Comparison of ENCODE assay signal across 37 cellular contexts in the genomic region with DNA sequence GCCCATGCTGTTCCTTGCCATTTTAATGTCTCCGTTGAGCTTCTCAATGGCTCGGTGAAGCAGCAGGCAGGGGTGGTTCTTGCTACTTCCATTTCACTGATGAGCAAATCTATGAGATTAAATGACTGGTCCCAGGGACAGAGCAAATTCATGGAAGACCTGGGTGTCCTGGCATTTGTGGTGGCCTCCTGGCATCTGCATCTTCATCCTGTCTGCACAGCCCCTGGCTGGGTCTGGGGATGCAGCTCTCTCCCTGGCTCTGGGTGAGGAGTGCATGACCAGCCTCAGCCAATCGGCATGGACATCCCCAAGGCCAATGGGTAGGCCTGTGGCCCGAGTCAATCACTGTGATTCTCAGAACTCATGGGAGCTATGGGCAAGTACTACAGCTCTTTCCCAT.
DNase-seq lines count a peak whose midpoint lies in the region; ATAC-seq, FAIRE-seq and TF ChIP-seq lines count a peak whose summit lies in the region.
"Had no signal": no experiment of that assay in that cellular context is flagged by ENCODE, and none has a peak within 500 bp of the region (broad histone marks: within the 10 kb centered on the region; RNA-seq: fewer than 3 reads in every experiment).

No MANE protein-coding gene starts in this region.

- H2BK120ac ChIP-seq in H1 (replicated peaks; ENCODE audit: low read depth, low read length): no peak overlapping the region

- H3K79me1 ChIP-seq in H1 (ENCODE audit: low read depth, low read length): no peaks in the 10 kb centered on the region

- FAIRE-seq in H1 (lab: Jason Lieb, UNC): no peak
- FAIRE-seq: A204.1, A549, D721Med had no signal

- no peak overlapping the region for H3K18ac ChIP-seq in H1 (ENCODE audit: extremely low read depth, low read length)

- no peak overlapping the region for H2BK5ac ChIP-seq in H1 (ENCODE audit: low read depth, low read length)

- H3K9ac ChIP-seq in H1 (replicated peaks in 1 of 4; ENCODE audit: extremely low read depth in 1 of 4, low read depth in 3 of 4, low read length in 3 of 4): no peak overlapping the region
- H3K9ac ChIP-seq: BLaER1; BLaER1 treated with 17β-estradiol and CSF1 and Interleukin-3, amounts not matched to agents 10 nM and 100 nM had no signal

- intact Hi-C loops in activated CD8-positive, alpha-beta T cell treated with anti-CD3 and anti-CD28 coated beads for 36 hours (cut with micrococcal nuclease): no loop called here
- intact Hi-C loops in esophagus muscularis mucosa (cut with DNase I): loop anchor here (10.0 kb wide), 1 partner anchor 280 kb away; no protein-coding TSS in a partner anchor

- H3K4me1 Mint-ChIP-seq in activated CD8-positive, alpha-beta T cell treated with anti-CD3 and anti-CD28 coated beads, Interleukin-2, amount 10 ng/mL, durations not matched to agents 7 days and 5 days (ENCODE audit: low read depth): peaks cover 3% of the 10 kb centered on the region
- H3K4me1 Mint-ChIP-seq in activated CD8-positive, alpha-beta T cell treated with anti-CD3 and anti-CD28 coated beads for 36 hours (ENCODE audit: low read depth): peaks cover 4% of the 10 kb centered on the region
- H3K4me1 Mint-ChIP-seq in osteocyte (ENCODE audit: unreplicated experiment): peaks cover 19% of the 10 kb centered on the region
- H3K4me1 Mint-ChIP-seq: B cell; CD14-positive monocyte; CD4-positive, CD25-positive, alpha-beta regulatory T cell; CD8-positive, alpha-beta memory T cell had no signal

- H3K27ac ChIP-seq in H1 (ENCODE audit: low read depth, low read length): no peak overlapping the region
- H3K27ac ChIP-seq in esophagus muscularis mucosa (replicated peaks in 1 of 4): no peak overlapping the region
- H3K27ac ChIP-seq: 22Rv1; A549; BLaER1; BLaER1 treated with 17β-estradiol and CSF1 and Interleukin-3, amounts not matched to agents 10 nM and 100 nM; C4-2B had no signal

- H2BK20ac ChIP-seq in H1 (ENCODE audit: low read length): no peak overlapping the region

- TF ChIP-seq EP300 in H1 (IDR thresholded peaks at IDR 0.05; ENCODE audit: borderline replicate concordance in 1 of 2, low read depth in 2 of 2, low read length in 2 of 2): no peak
- no peak for TF ChIP-seq EP300 in esophagus muscularis mucosa (IDR thresholded peaks at IDR 0.05)

- no peaks in the 10 kb centered on the region for H3K36me3 Mint-ChIP-seq in activated CD8-positive, alpha-beta T cell treated with anti-CD3 and anti-CD28 coated beads, Interleukin-2, amount 10 ng/mL, durations not matched to agents 7 days and 5 days (ENCODE audit: low read depth)
- H3K36me3 Mint-ChIP-seq in activated CD8-positive, alpha-beta T cell treated with anti-CD3 and anti-CD28 coated beads for 36 hours (ENCODE audit: low read depth): no peaks in the 10 kb centered on the region
- no peaks in the 10 kb centered on the region for H3K36me3 Mint-ChIP-seq in osteocyte (ENCODE audit: unreplicated experiment)
- H3K36me3 Mint-ChIP-seq: CD14-positive monocyte; CD4-positive, alpha-beta memory T cell; CD4-positive, CD25-positive, alpha-beta regulatory T cell; CD8-positive, alpha-beta memory T cell; CD8-positive, alpha-beta T cell had no signal

- H3K4me1 ChIP-seq in H1 (replicated peaks in 1 of 4; ENCODE audit: control insufficient read depth in 3 of 4, insufficient read depth in 4 of 4, low read length in 3 of 4) (no peaks in the 10 kb centered on the region), esophagus muscularis mucosa (peaks cover 19 to 31% (median 28%) of the 10 kb centered on the region in 4 donors)
- H3K4me1 ChIP-seq: BE2C, BLaER1 had no signal

- no peak for TF ChIP-seq RAD21 in H1 (IDR thresholded peaks at IDR 0.05 in 1 of 2, conservative IDR thresholded peaks at IDR 0.05 in 1 of 2; ENCODE audit: low read depth in 2 of 2, low read length in 2 of 2)

- H3K79me2 ChIP-seq in H1 (ENCODE audit: control insufficient read depth in 1 of 2, insufficient read depth in 2 of 2, low read length in 2 of 2): no peaks in the 10 kb centered on the region

- H4K20me1 ChIP-seq in H1 (replicated peaks in 1 of 2; ENCODE audit: control insufficient read depth in 1 of 2, insufficient read depth in 2 of 2, low read length in 2 of 2): no peaks in the 10 kb centered on the region
- H4K20me1 ChIP-seq: BLaER1; BLaER1 treated with 17β-estradiol and CSF1 and Interleukin-3, amounts not matched to agents 10 nM and 100 nM had no signal

- H3K36me3 ChIP-seq in H1 (ENCODE audit: control insufficient read depth in 2 of 4, insufficient read depth in 4 of 4, low read length in 3 of 4) (no peaks in the 10 kb centered on the region), esophagus muscularis mucosa (no peaks in the 10 kb centered on the region)
- H3K36me3 ChIP-seq: BE2C; BLaER1; BLaER1 treated with 17β-estradiol and CSF1 and Interleukin-3, amounts not matched to agents 10 nM and 100 nM had no signal

- H3K4me3 ChIP-seq in H1 (ENCODE audit: extremely low read depth in 1 of 4, insufficient read depth in 2 of 4, low read depth in 3 of 4, low read length in 4 of 4) (no peak overlapping the region), esophagus muscularis mucosa (no peak overlapping the region)
- H3K4me3 ChIP-seq: A549; BLaER1; BLaER1 treated with 17β-estradiol and CSF1 and Interleukin-3, amounts not matched to agents 10 nM and 100 nM had no signal

- H3K27ac Mint-ChIP-seq in activated CD8-positive, alpha-beta T cell treated with anti-CD3 and anti-CD28 coated beads, Interleukin-2, amount 10 ng/mL, durations not matched to agents 7 days and 5 days: no peak overlapping the region
- H3K27ac Mint-ChIP-seq in activated CD8-positive, alpha-beta T cell treated with anti-CD3 and anti-CD28 coated beads for 36 hours: no peak overlapping the region
- H3K27ac Mint-ChIP-seq in osteocyte (ENCODE audit: unreplicated experiment): no peak overlapping the region
- H3K27ac Mint-ChIP-seq: B cell; CD4-positive, alpha-beta memory T cell; CD4-positive, alpha-beta T cell; CD4-positive, CD25-positive, alpha-beta regulatory T cell; CD8-positive, alpha-beta memory T cell; CD8-positive, alpha-beta T cell had no signal

- TF ChIP-seq POLR2A in H1 (IDR thresholded peaks at IDR 0.05; ENCODE audit: control extremely low read depth in 1 of 2, low read depth in 2 of 2, low read length in 2 of 2) (no peak), esophagus muscularis mucosa (IDR thresholded peaks at IDR 0.05; ENCODE audit: low read depth) (no peak)

- H3K9me3 ChIP-seq in H1 (ENCODE audit: insufficient read depth in 2 of 2, low read depth in 1 of 2, low read length in 1 of 2) (no peaks in the 10 kb centered on the region; a peak in 1 of 4 replicates), esophagus muscularis mucosa (no peaks in the 10 kb centered on the region)
- H3K9me3 ChIP-seq: A549; BE2C; BLaER1; BLaER1 treated with 17β-estradiol and CSF1 and Interleukin-3, amounts not matched to agents 10 nM and 100 nM; Caco-2 had no signal

- H3K14ac ChIP-seq in H1 (ENCODE audit: insufficient read length): no peak overlapping the region

- H3K4me2 ChIP-seq in H1 (ENCODE audit: insufficient read depth in 1 of 2, low read depth in 2 of 2, low read length in 2 of 2): no peak overlapping the region
- H3K4me2 ChIP-seq: A549, BLaER1 had no signal

- no peak overlapping the region for H2AFZ ChIP-seq in H1 (ENCODE audit: low read length)

- H3K56ac ChIP-seq in H1 (replicated peaks; ENCODE audit: insufficient read length, low read depth, low read length): no peak overlapping the region

- H2BK12ac ChIP-seq in H1 (ENCODE audit: low read depth, low read length): no peak overlapping the region

- H3K27me3 ChIP-seq in H1 (replicated peaks in 1 of 4; ENCODE audit: control insufficient read depth in 3 of 4, extremely low read depth in 1 of 4, insufficient read depth in 3 of 4, low read length in 3 of 4) (no peaks in the 10 kb centered on the region), esophagus muscularis mucosa (no peaks in the 10 kb centered on the region)
- H3K27me3 ChIP-seq: BLaER1; BLaER1 treated with 17β-estradiol and CSF1 and Interleukin-3, amounts not matched to agents 10 nM and 100 nM had no signal

- DNase-seq in activated CD8-positive, alpha-beta T cell treated with anti-CD3 and anti-CD28 coated beads, Interleukin-2, amount 10 ng/mL, durations not matched to agents 7 days and 5 days: peak; percentile 4
- DNase-seq in activated CD8-positive, alpha-beta T cell treated with anti-CD3 and anti-CD28 coated beads for 36 hours: no peak
- no peak for DNase-seq in H1 (ENCODE audit: low read depth in 1 of 2, low spot score in 2 of 2)
- DNase-seq in esophagus muscularis mucosa (ENCODE audit: extremely low spot score): peak; percentile 66
- peak; percentile 67 for DNase-seq in osteocyte (ENCODE audit: extremely low spot score, unreplicated experiment)
- no peak for DNase-seq in activated CD4-positive, alpha-beta T cell treated with anti-CD3 and anti-CD28 coated beads, Interleukin-2, amount 50 U/mL, for 1 hour
- DNase-seq in superior temporal gyrus (ENCODE audit: extremely low spot score): no peak
- no peak for DNase-seq in stimulated activated CD4-positive, alpha-beta T cell treated with anti-CD3 and anti-CD28 coated beads, Interleukin-4, amount 100 ng/mL, for 24 hours
- DNase-seq: 8988T; ACHN; AML-193; BE2C; C1 segment of cervical spinal cord; Caco-2; Calu3; CD4-positive, alpha-beta memory T cell; CD4-positive, alpha-beta T cell; CD4-positive, CD25-positive, alpha-beta regulatory T cell; CD8-positive, alpha-beta memory T cell; CD8-positive, alpha-beta T cell; COR-L47; DMS 273 treated with DMSO at 0.1 percent for 48 hours; DMS153; DMS53; DMS79; DMS79 treated with DMSO at 0.1 percent for 48 hours; DND-41; EL had no signal

- no peaks in the 10 kb centered on the region for H3K9me3 Mint-ChIP-seq in activated CD8-positive, alpha-beta T cell treated with anti-CD3 and anti-CD28 coated beads, Interleukin-2, amount 10 ng/mL, durations not matched to agents 7 days and 5 days (ENCODE audit: insufficient read depth)
- no peaks in the 10 kb centered on the region for H3K9me3 Mint-ChIP-seq in activated CD8-positive, alpha-beta T cell treated with anti-CD3 and anti-CD28 coated beads for 36 hours
- H3K9me3 Mint-ChIP-seq in osteocyte (ENCODE audit: unreplicated experiment): no peaks in the 10 kb centered on the region
- H3K9me3 Mint-ChIP-seq: CD14-positive monocyte; CD4-positive, alpha-beta memory T cell; CD4-positive, alpha-beta T cell; CD8-positive, alpha-beta memory T cell; CD8-positive, alpha-beta T cell had no signal

- H4K5ac ChIP-seq in H1 (ENCODE audit: insufficient read length, low read depth, low read length): no peak overlapping the region

- ATAC-seq in activated CD8-positive, alpha-beta T cell treated with anti-CD3 and anti-CD28 coated beads, Interleukin-2, amount 10 ng/mL, durations not matched to agents 7 days and 5 days: no peak
- no peak for ATAC-seq in activated CD8-positive, alpha-beta T cell treated with anti-CD3 and anti-CD28 coated beads for 36 hours
- ATAC-seq: A549; CD8-positive, alpha-beta T cell had no signal

- POLR2A ChIA-PET in activated CD8-positive, alpha-beta T cell treated with anti-CD3 and anti-CD28 coated beads, Interleukin-2, amount 10 ng/mL, durations not matched to agents 7 days and 5 days (lab: Charles Lee): no interaction called here
- POLR2A ChIA-PET in activated CD8-positive, alpha-beta T cell treated with anti-CD3 and anti-CD28 coated beads for 36 hours (lab: Charles Lee): no interaction called here
- POLR2A ChIA-PET in H1 (lab: Charles Lee; ENCODE audit: partially characterized antibody): interaction anchor here (1.0 kb wide), 1 partner anchor 11 kb away, joined by 3 read pairs; no protein-coding TSS in a partner anchor

- H4K91ac ChIP-seq in H1 (replicated peaks; ENCODE audit: insufficient read length, low read length): peak overlapping the region; percentile 7

- 75% methylated on average over 4 of the region's 4 CpGs; no CpG with 5 or more reads in 1 of the 2 experiments for WGBS in H1 (ENCODE audit: extremely low coverage in 1 of 2, insufficient coverage in 1 of 2, insufficient read length in 1 of 2, insufficient replicate concordance in 2 of 2, low coverage in 1 of 2, low lambda C conversion rate in 2 of 2, missing lambda C conversion rate in 1 of 2), 2 experiments
- WGBS in esophagus muscularis mucosa: 98% methylated on average over 4 of the region's 4 CpGs

- no peak overlapping the region for H4K8ac ChIP-seq in H1 (ENCODE audit: extremely low read depth, insufficient read depth, low read length)

- no peak overlapping the region for H3K4me3 Mint-ChIP-seq in activated CD8-positive, alpha-beta T cell treated with anti-CD3 and anti-CD28 coated beads, Interleukin-2, amount 10 ng/mL, durations not matched to agents 7 days and 5 days
- no peak overlapping the region for H3K4me3 Mint-ChIP-seq in activated CD8-positive, alpha-beta T cell treated with anti-CD3 and anti-CD28 coated beads for 36 hours
- no peak overlapping the region for H3K4me3 Mint-ChIP-seq in osteocyte (ENCODE audit: unreplicated experiment)
- H3K4me3 Mint-ChIP-seq: B cell; CD14-positive monocyte; CD4-positive, alpha-beta memory T cell; CD4-positive, alpha-beta T cell; CD4-positive, CD25-positive, alpha-beta regulatory T cell; CD8-positive, alpha-beta memory T cell; CD8-positive, alpha-beta T cell had no signal

- no peak overlapping the region for H3K4ac ChIP-seq in H1 (replicated peaks; ENCODE audit: insufficient read length, low read depth, low read length)

- H3K23ac ChIP-seq in H1 (ENCODE audit: insufficient read length): no peak overlapping the region

- TF ChIP-seq CTCF in activated CD8-positive, alpha-beta T cell treated with anti-CD3 and anti-CD28 coated beads for 36 hours (IDR thresholded peaks at IDR 0.05): no peak
- no peak for TF ChIP-seq CTCF in H1 (IDR thresholded peaks at IDR 0.05; ENCODE audit: control extremely low read depth in 1 of 3, insufficient read depth in 1 of 3, low read depth in 1 of 3, low read length in 3 of 3)
- no peak for TF ChIP-seq CTCF in esophagus muscularis mucosa (IDR thresholded peaks at IDR 0.05)
- no peak for TF ChIP-seq CTCF in osteocyte (IDR thresholded peaks at IDR 0.05)

- no peak overlapping the region for H2AK5ac ChIP-seq in H1 (ENCODE audit: low read depth, low read length)

- CTCF ChIA-PET in activated CD8-positive, alpha-beta T cell treated with anti-CD3 and anti-CD28 coated beads, Interleukin-2, amount 10 ng/mL, durations not matched to agents 7 days and 5 days (lab: Charles Lee): interaction anchor here (0.7 kb wide), 1 partner anchor 11 kb away, joined by 3 read pairs; no protein-coding TSS in a partner anchor
- CTCF ChIA-PET in activated CD8-positive, alpha-beta T cell treated with anti-CD3 and anti-CD28 coated beads for 36 hours (lab: Charles Lee): interaction anchor here (1.1 kb wide), 1 partner anchor 57 kb away, joined by 4 read pairs; no protein-coding TSS in a partner anchor
- CTCF ChIA-PET in H1 (lab: Charles Lee; ENCODE audit: partially characterized antibody): interaction anchor here (0.6 to 1.8 kb wide), 2 partner anchors 11 to 1007 kb away, joined by 3 to 10 read pairs; no protein-coding TSS in a partner anchor

- H3K23me2 ChIP-seq in H1 (ENCODE audit: low read depth, low read length): no peaks in the 10 kb centered on the region; the same call in 1 of the 2 replicates

- no peak overlapping the region for H2BK15ac ChIP-seq in H1 (ENCODE audit: low read length)

- H3K27me3 Mint-ChIP-seq in activated CD8-positive, alpha-beta T cell treated with anti-CD3 and anti-CD28 coated beads, Interleukin-2, amount 10 ng/mL, durations not matched to agents 7 days and 5 days (ENCODE audit: low read depth): no peaks in the 10 kb centered on the region
- peaks cover 8% of the 10 kb centered on the region for H3K27me3 Mint-ChIP-seq in activated CD8-positive, alpha-beta T cell treated with anti-CD3 and anti-CD28 coated beads for 36 hours
- no peaks in the 10 kb centered on the region for H3K27me3 Mint-ChIP-seq in osteocyte (ENCODE audit: unreplicated experiment)

Comparison
In these comparisons a context has a peak if more than half of its experiments do, and no peak if none do; other contexts are left out.
1. DNase-seq: peak in activated CD8-positive, alpha-beta T cell treated with anti-CD3 and anti-CD28 coated beads, Interleukin-2, amount 10 ng/mL, durations not matched to agents 7 days and 5 days (single experiment), esophagus muscularis mucosa (single experiment) and osteocyte (single experiment); none in activated CD8-positive, alpha-beta T cell treated with anti-CD3 and anti-CD28 coated beads for 36 hours (single experiment), H1 (0 of 2), activated CD4-positive, alpha-beta T cell treated with anti-CD3 and anti-CD28 coated beads, Interleukin-2, amount 50 U/mL, for 1 hour (single experiment), superior temporal gyrus (single experiment) and stimulated activated CD4-positive, alpha-beta T cell treated with anti-CD3 and anti-CD28 coated beads, Interleukin-4, amount 100 ng/mL, for 24 hours (single experiment).